In genomic region chr1:156055343-156055645, GRCh38 we compare ENCODE assay signal across 8 cellular contexts. TPM values are rescaled to one million over a fixed set of nuclear protein-coding genes. Genes with fewer than 3 reads are reported as not detected.
DNase-seq lines count a peak whose midpoint lies in the region; ATAC-seq and TF ChIP-seq lines count a peak whose summit lies in the region.

No MANE protein-coding gene starts in this region.

- no peaks in the 10 kb centered on the region for H3K36me3 Mint-ChIP-seq in activated naive CD4-positive, alpha-beta T cell treated with anti-CD3 and anti-CD28 coated beads, Interleukin-2, amount 50 U/mL, for 24 hours
- peaks cover 18% of the 10 kb centered on the region for H3K36me3 Mint-ChIP-seq in brain

- TF ChIP-seq CTCF in brain (conservative IDR thresholded peaks at IDR 0.05) (no peak), upper lobe of left lung (IDR thresholded peaks at IDR 0.05) (no peak)

- no peak for DNase-seq in activated naive CD4-positive, alpha-beta T cell (lab: John Stamatoyannopoulos, UW)
- DNase-seq in mesendoderm = no peak
- no peak for DNase-seq in upper lobe of left lung
- DNase-seq in foreskin melanocyte = no peak
- no peak for DNase-seq in AG08396 (ENCODE audit: low spot score)
- DNase-seq in DMS79 (lab: John Stamatoyannopoulos, UW) = no peak

- no peaks in the 10 kb centered on the region for H3K27me3 ChIP-seq in mesendoderm (ENCODE audit: insufficient read depth, low read length, poor library complexity)
- no peaks in the 10 kb centered on the region for H3K27me3 ChIP-seq in upper lobe of left lung

- H3K9ac ChIP-seq in mesendoderm (ENCODE audit: low read length) = peak overlapping the region; percentile 97

- TF ChIP-seq POLR2A in upper lobe of left lung (IDR thresholded peaks at IDR 0.05) = no peak

- peaks cover 16% of the 10 kb centered on the region for H3K79me2 ChIP-seq in mesendoderm (ENCODE audit: control insufficient read depth, insufficient read depth, low read length)

- H3K4me1 ChIP-seq in mesendoderm (ENCODE audit: control insufficient read depth, low read depth, low read length) = peaks cover 4% of the 10 kb centered on the region
- H3K4me1 ChIP-seq in upper lobe of left lung = peaks cover 13 to 29% (median 20%) of the 10 kb centered on the region in 4 donors

- H2AK5ac ChIP-seq in mesendoderm (ENCODE audit: low read length) = peak overlapping the region; percentile 88

- H4K8ac ChIP-seq in mesendoderm (ENCODE audit: low read depth, low read length) = no peak overlapping the region

- peaks cover 28% of the 10 kb centered on the region for H3K4me1 Mint-ChIP-seq in activated naive CD4-positive, alpha-beta T cell treated with anti-CD3 and anti-CD28 coated beads, Interleukin-2, amount 50 U/mL, for 24 hours
- peaks cover 48% of the 10 kb centered on the region for H3K4me1 Mint-ChIP-seq in brain

- H4K5ac ChIP-seq in mesendoderm (ENCODE audit: low read length) = no peak overlapping the region

- H3K27ac ChIP-seq in mesendoderm (ENCODE audit: low read depth, low read length) = peak overlapping the region; percentile 18
- peak overlapping the region; percentile 82 to 90 (median 87) for H3K27ac ChIP-seq in upper lobe of left lung

- H3K9me3 ChIP-seq in upper lobe of left lung = no peaks in the 10 kb centered on the region

- no peak overlapping the region for H3K18ac ChIP-seq in mesendoderm (ENCODE audit: low read length)

- no peaks in the 10 kb centered on the region for H3K27me3 Mint-ChIP-seq in activated naive CD4-positive, alpha-beta T cell treated with anti-CD3 and anti-CD28 coated beads, Interleukin-2, amount 50 U/mL, for 24 hours
- peaks cover 8% of the 10 kb centered on the region for H3K27me3 Mint-ChIP-seq in brain

- H2BK120ac ChIP-seq in mesendoderm (ENCODE audit: low read depth, low read length) = no peak overlapping the region

- ATAC-seq in upper lobe of left lung (ENCODE audit: low FRiP score in 2 of 2) = no peak

- H3K9me3 Mint-ChIP-seq in activated naive CD4-positive, alpha-beta T cell treated with anti-CD3 and anti-CD28 coated beads, Interleukin-2, amount 50 U/mL, for 24 hours = no peaks in the 10 kb centered on the region
- H3K9me3 Mint-ChIP-seq in brain = no peaks in the 10 kb centered on the region

- no peak overlapping the region for H3K27ac Mint-ChIP-seq in activated naive CD4-positive, alpha-beta T cell treated with anti-CD3 and anti-CD28 coated beads, Interleukin-2, amount 50 U/mL, for 24 hours
- peak overlapping the region; percentile 98 to 100 (median 99) for H3K27ac Mint-ChIP-seq in brain

- H3K4me3 ChIP-seq in mesendoderm (ENCODE audit: low read length) (peak overlapping the region; percentile 61), upper lobe of left lung (peak overlapping the region; percentile 59 to 99 (median 92))

- H3K23ac ChIP-seq in mesendoderm (ENCODE audit: low read length) = peak overlapping the region; percentile 1

- H3K36me3 ChIP-seq in mesendoderm (ENCODE audit: control insufficient read depth, insufficient read depth, low read length) (no peaks in the 10 kb centered on the region), upper lobe of left lung (peaks cover 0 to 18% (median 7%) of the 10 kb centered on the region in 4 donors)

- peak overlapping the region; percentile 18 for H3K4ac ChIP-seq in mesendoderm (ENCODE audit: low read depth, low read length)

- H2BK15ac ChIP-seq in mesendoderm (replicated peaks; ENCODE audit: low read depth) = no peak overlapping the region

- H3K4me3 Mint-ChIP-seq in activated naive CD4-positive, alpha-beta T cell treated with anti-CD3 and anti-CD28 coated beads, Interleukin-2, amount 50 U/mL, for 24 hours = peak overlapping the region; percentile 91
- H3K4me3 Mint-ChIP-seq in brain = peak overlapping the region; percentile 89 to 98 (median 96)

- no peak overlapping the region for H2BK5ac ChIP-seq in mesendoderm (ENCODE audit: low read length)

- H3K56ac ChIP-seq in mesendoderm (ENCODE audit: low read length) = peak overlapping the region; percentile 100

- no CpG with 5 or more reads among the region's 7 CpGs for WGBS in mesendoderm (ENCODE audit: extremely low coverage, insufficient coverage, low lambda C conversion rate)
- WGBS in upper lobe of left lung, 2 donors = 2% methylated on average over 7 of the region's 7 CpGs; no CpG with 5 or more reads in 1 of the 2 donors

- H3K4me2 ChIP-seq in mesendoderm (ENCODE audit: low read length) = peak overlapping the region; percentile 100

- no peak for TF ChIP-seq EP300 in upper lobe of left lung (IDR thresholded peaks at IDR 0.05)

- H3K79me1 ChIP-seq in mesendoderm (ENCODE audit: low read length) = peaks cover 12% of the 10 kb centered on the region

RNA-seq across cellular contexts. Expression of gene LAMTOR2, which starts 0.7 kb away (rescaled TPM):
- polyA plus RNA-seq in brain (ENCODE audit: insufficient read depth, low read depth, low replicate concordance) = 126 TPM
- 58.6 TPM for polyA plus RNA-seq in mesendoderm (2013, experiment 1 of 2)
- polyA plus RNA-seq in mesendoderm (2013, experiment 2 of 2) = 51.9 TPM
- 10 to 100 TPM; 35.6 to 84.5 (median 68.8) TPM for total RNA-seq in upper lobe of left lung

RNA-seq across cellular contexts. Expression of gene UBQLN4, which starts 1.7 kb away (rescaled TPM):
- polyA plus RNA-seq in brain (ENCODE audit: insufficient read depth, low read depth, low replicate concordance) = 92.9 TPM
- 31.9 TPM for polyA plus RNA-seq in mesendoderm (2013, experiment 1 of 2)
- polyA plus RNA-seq in mesendoderm (2013, experiment 2 of 2) = 31.5 TPM
- 10 to 100 TPM; 22.2 to 39.8 (median 24.5) TPM for total RNA-seq in upper lobe of left lung

RNA-seq across cellular contexts. Expression of gene RAB25, which starts 5.7 kb away (rescaled TPM):
- polyA plus RNA-seq in brain (ENCODE audit: insufficient read depth, low read depth, low replicate concordance) = 113 TPM
- 49.9 TPM for polyA plus RNA-seq in mesendoderm (2013, experiment 1 of 2)
- polyA plus RNA-seq in mesendoderm (2013, experiment 2 of 2) = 48.3 TPM
- 100 to 1,000 TPM in 1 of 6 donors, 10 to 100 TPM in 5; 58.7 to 123 (median 88.9) TPM for total RNA-seq in upper lobe of left lung

RNA-seq across cellular contexts. Expression of gene MEX3A, which starts 27.0 kb away (rescaled TPM):
- polyA plus RNA-seq in brain (ENCODE audit: insufficient read depth, low read depth, low replicate concordance) = 91.7 TPM
- polyA plus RNA-seq in mesendoderm (2013, experiment 1 of 2) = 44.2 TPM
- 43.0 TPM for polyA plus RNA-seq in mesendoderm (2013, experiment 2 of 2)
- total RNA-seq in upper lobe of left lung = 1 to 10 TPM in 2 of 6 donors, under 1 TPM in 3, not detected in 1; 0.26 to 2.0 (median 1.00) TPM

RNA-seq across cellular contexts. Expression of gene SSR2, which starts 34.5 kb away (rescaled TPM):
- polyA plus RNA-seq in brain (ENCODE audit: insufficient read depth, low read depth, low replicate concordance) = 451 TPM
- 289 TPM for polyA plus RNA-seq in mesendoderm (2013, experiment 1 of 2)
- polyA plus RNA-seq in mesendoderm (2013, experiment 2 of 2) = 291 TPM
- total RNA-seq in upper lobe of left lung = 100 to 1,000 TPM in 5 of 6 donors, 10 to 100 TPM in 1; 66.0 to 395 (median 228) TPM
